Comparison of ENCODE assay signal across 8 cellular contexts in genomic region chr2:62293490-62294212, GRCh38.
DNase-seq lines count a peak whose midpoint lies in the region; ATAC-seq and TF ChIP-seq lines count a peak whose summit lies in the region.

No MANE protein-coding gene starts in this region.

- H3K27ac Mint-ChIP-seq in stimulated activated naive B cell treated with anti-CD40 and anti-IgM and Interleukin-4, amounts not matched to agents 10 μg/mL and 1 μg/mL and 100 μg/mL, for 72 hours: peak overlapping the region; percentile 82

- no peaks in the 10 kb centered on the region for H3K9me3 Mint-ChIP-seq in stimulated activated naive B cell treated with anti-CD40 and anti-IgM and Interleukin-4, amounts not matched to agents 10 μg/mL and 1 μg/mL and 100 μg/mL, for 72 hours

- H3K4me3 ChIP-seq in iPS-20b (ENCODE audit: low read length): no peak overlapping the region

- peaks cover 12 to 16% of the 10 kb centered on the region in 2 donors for H3K4me1 Mint-ChIP-seq in stimulated activated naive B cell treated with anti-CD40 and anti-IgM and Interleukin-4, amounts not matched to agents 10 μg/mL and 1 μg/mL and 100 μg/mL, for 72 hours

- no peaks in the 10 kb centered on the region for H3K27me3 ChIP-seq in iPS-20b (ENCODE audit: insufficient read depth, low read length)

- no peaks in the 10 kb centered on the region for H3K36me3 Mint-ChIP-seq in stimulated activated naive B cell treated with anti-CD40 and anti-IgM and Interleukin-4, amounts not matched to agents 10 μg/mL and 1 μg/mL and 100 μg/mL, for 72 hours

- peak; percentile 77 for ATAC-seq in HG03460 (IDR thresholded peaks at IDR 0.05; ENCODE audit: unreplicated experiment)
- ATAC-seq in stimulated activated naive B cell treated with anti-CD40 and anti-IgM and Interleukin-4, amounts not matched to agents 10 μg/mL and 1 μg/mL and 100 μg/mL, for 72 hours (replicated peaks): peak; percentile 83 to 86
- no peak for ATAC-seq in HG03520 (IDR thresholded peaks at IDR 0.05; ENCODE audit: unreplicated experiment)

- H3K4me3 Mint-ChIP-seq in stimulated activated naive B cell treated with anti-CD40 and anti-IgM and Interleukin-4, amounts not matched to agents 10 μg/mL and 1 μg/mL and 100 μg/mL, for 72 hours: peak overlapping the region in 1 of 2 donors; percentile 19

- H3K9ac ChIP-seq in iPS-20b (ENCODE audit: low read depth, low read length): peak overlapping the region; percentile 54; the same call in 1 of the 2 replicates

- H3K27me3 Mint-ChIP-seq in stimulated activated naive B cell treated with anti-CD40 and anti-IgM and Interleukin-4, amounts not matched to agents 10 μg/mL and 1 μg/mL and 100 μg/mL, for 72 hours: no peaks in the 10 kb centered on the region

- H3K36me3 ChIP-seq in iPS-20b (ENCODE audit: insufficient read depth, low read depth, low read length): no peaks in the 10 kb centered on the region

- H3K9me3 ChIP-seq in iPS-20b (ENCODE audit: insufficient read depth, low read depth, low read length): no peaks in the 10 kb centered on the region

- H3K4me1 ChIP-seq in iPS-20b (ENCODE audit: insufficient read depth, low read length): no peaks in the 10 kb centered on the region; the same call in 1 of the 2 replicates

- DNase-seq in UCSD-AML1 (lab: John Stamatoyannopoulos, UW; ENCODE audit: unreplicated experiment) (peak; percentile 42), EL (no peak), Kasumi-1 (lab: John Stamatoyannopoulos, UW) (no peak)
- no peak for DNase-seq in stimulated activated naive B cell treated with anti-CD40 and anti-IgM and Interleukin-4, amounts not matched to agents 10 μg/mL and 1 μg/mL and 100 μg/mL, for 72 hours

- TF ChIP-seq POLR2A in GM18526 (IDR thresholded peaks at IDR 0.05; ENCODE audit: extremely low read depth, insufficient read length): peak; percentile 24

- peak overlapping the region; percentile 84 for H3K27ac ChIP-seq in iPS-20b (ENCODE audit: low read length)
